9 cellular contexts compared by ENCODE assay signal in genomic region chr1:156608981-156609380, GRCh38. TPM values are rescaled to one million over a fixed set of nuclear protein-coding genes. Genes with fewer than 3 reads are reported as not detected.
DNase-seq lines count a peak whose midpoint lies in the region; ATAC-seq, FAIRE-seq and TF ChIP-seq lines count a peak whose summit lies in the region.
"Had no signal": no experiment of that assay in that cellular context is flagged by ENCODE, and none has a peak within 500 bp of the region (broad histone marks: within the 10 kb centered on the region; RNA-seq: fewer than 3 reads in every experiment).

No MANE protein-coding gene starts in this region.

- no peak overlapping the region for H2BK5ac ChIP-seq in mesendoderm (ENCODE audit: low read length)

- no peak overlapping the region for H3K56ac ChIP-seq in mesendoderm (ENCODE audit: low read length)

- peak; percentile 68 to 75 for TF ChIP-seq RAD21 in A549 (conservative IDR thresholded peaks at IDR 0.05 in 1 of 2, IDR thresholded peaks at IDR 0.05 in 1 of 2)

- no peak overlapping the region for H3K4me3 Mint-ChIP-seq in activated CD4-positive, alpha-beta T cell treated with anti-CD3 and anti-CD28 coated beads, Interleukin-2, amount 10 ng/mL, durations not matched to agents 24 days and 14 days
- no peak overlapping the region for H3K4me3 Mint-ChIP-seq in effector memory CD8-positive, alpha-beta T cell
- H3K4me3 Mint-ChIP-seq: activated naive CD4-positive, alpha-beta T cell treated with anti-CD3 and anti-CD28 coated beads, Interleukin-2, amount 50 U/mL, for 24 hours had no signal

- peaks cover 8% of the 10 kb centered on the region; the same call in 2 of the 3 replicates for H3K4me1 ChIP-seq in A549
- no peaks in the 10 kb centered on the region for H3K4me1 ChIP-seq in psoas muscle
- H3K4me1 ChIP-seq in mesendoderm (ENCODE audit: control insufficient read depth, low read depth, low read length): no peaks in the 10 kb centered on the region

- H3K27ac ChIP-seq in A549 (no peak overlapping the region), psoas muscle (no peak overlapping the region), mesendoderm (ENCODE audit: low read depth, low read length) (no peak overlapping the region)

- H2BK15ac ChIP-seq in mesendoderm (replicated peaks; ENCODE audit: low read depth): no peak overlapping the region

- no peak overlapping the region for H3K23ac ChIP-seq in mesendoderm (ENCODE audit: low read length)

- peaks cover 6% of the 10 kb centered on the region for H3K4me1 Mint-ChIP-seq in activated CD4-positive, alpha-beta T cell treated with anti-CD3 and anti-CD28 coated beads, Interleukin-2, amount 10 ng/mL, durations not matched to agents 24 days and 14 days
- peaks cover 4 to 14% of the 10 kb centered on the region in 2 donors for H3K4me1 Mint-ChIP-seq in effector memory CD8-positive, alpha-beta T cell (ENCODE audit: low read depth in 2 of 2)

- TF ChIP-seq CTCF in A549 (IDR thresholded peaks at IDR 0.05) (peak; percentile 78), psoas muscle (IDR thresholded peaks at IDR 0.05) (peak; percentile 18)

- 32% methylated on average over 6 of the region's 6 CpGs for WGBS in A549 (ENCODE audit: missing lambda C conversion rate)
- 32 to 44% (median 43%) methylated on average over 6 of the region's 6 CpGs for WGBS in psoas muscle, 3 donors
- no CpG with 5 or more reads among the region's 6 CpGs for WGBS in mesendoderm (ENCODE audit: extremely low coverage, insufficient coverage, low lambda C conversion rate)

- FAIRE-seq in A549 (lab: Jason Lieb, UNC): no peak

- H3K9me3 Mint-ChIP-seq in activated CD4-positive, alpha-beta T cell treated with anti-CD3 and anti-CD28 coated beads, Interleukin-2, amount 10 ng/mL, durations not matched to agents 24 days and 14 days: no peaks in the 10 kb centered on the region
- H3K9me3 Mint-ChIP-seq in effector memory CD8-positive, alpha-beta T cell: no peaks in the 10 kb centered on the region
- H3K9me3 Mint-ChIP-seq: activated naive CD4-positive, alpha-beta T cell treated with anti-CD3 and anti-CD28 coated beads, Interleukin-2, amount 50 U/mL, for 24 hours had no signal

- H3K36me3 Mint-ChIP-seq in activated CD4-positive, alpha-beta T cell treated with anti-CD3 and anti-CD28 coated beads, Interleukin-2, amount 10 ng/mL, durations not matched to agents 24 days and 14 days (ENCODE audit: low read depth): no peaks in the 10 kb centered on the region
- H3K36me3 Mint-ChIP-seq in effector memory CD8-positive, alpha-beta T cell (ENCODE audit: insufficient read depth): peaks cover 5% of the 10 kb centered on the region
- H3K36me3 Mint-ChIP-seq: activated naive CD4-positive, alpha-beta T cell treated with anti-CD3 and anti-CD28 coated beads, Interleukin-2, amount 50 U/mL, for 24 hours had no signal

- H3K36me3 ChIP-seq in psoas muscle (ENCODE audit: insufficient read depth in 1 of 2, low read depth in 1 of 2): no peaks in the 10 kb centered on the region
- H3K36me3 ChIP-seq in mesendoderm (ENCODE audit: control insufficient read depth, insufficient read depth, low read length): no peaks in the 10 kb centered on the region

- POLR2A ChIA-PET in A549 (lab: Yijun Ruan, JAX): interaction anchor here (1.8 kb wide), 1 partner anchor 151 kb away, joined by 7 read pairs; no protein-coding TSS in a partner anchor

- peaks cover 20% of the 10 kb centered on the region for H3K27me3 Mint-ChIP-seq in activated CD4-positive, alpha-beta T cell treated with anti-CD3 and anti-CD28 coated beads, Interleukin-2, amount 10 ng/mL, durations not matched to agents 24 days and 14 days
- H3K27me3 Mint-ChIP-seq in effector memory CD8-positive, alpha-beta T cell: peaks cover 13 to 33% of the 10 kb centered on the region in 2 donors

- no peak overlapping the region for H2AK5ac ChIP-seq in mesendoderm (ENCODE audit: low read length)

- DNase-seq in A549 (ENCODE audit: low read depth in 1 of 2, low spot score in 1 of 2): peak in 1 of 2 experiments; percentile 53
- DNase-seq in NCI-H2227 (lab: John Stamatoyannopoulos, UW; ENCODE audit: unreplicated experiment): peak; percentile 49
- DNase-seq in activated CD4-positive, alpha-beta T cell treated with anti-CD3 and anti-CD28 coated beads, Interleukin-2, amount 10 ng/mL, durations not matched to agents 24 days and 14 days: peak; percentile 88
- peak; percentile 52 to 62 (median 58) for DNase-seq in effector memory CD8-positive, alpha-beta T cell
- DNase-seq in psoas muscle: no peak
- DNase-seq in mesendoderm: no peak

- TF ChIP-seq EP300 in A549 (IDR thresholded peaks at IDR 0.05): no peak

- no peak overlapping the region for H3K18ac ChIP-seq in mesendoderm (ENCODE audit: low read length)

- peak overlapping the region; percentile 71; the same call in 1 of the 3 replicates for H3K4me2 ChIP-seq in A549
- H3K4me2 ChIP-seq in mesendoderm (ENCODE audit: low read length): no peak overlapping the region

- H3K9ac ChIP-seq in mesendoderm (ENCODE audit: low read length): no peak overlapping the region

- H3K27ac Mint-ChIP-seq in activated CD4-positive, alpha-beta T cell treated with anti-CD3 and anti-CD28 coated beads, Interleukin-2, amount 10 ng/mL, durations not matched to agents 24 days and 14 days: no peak overlapping the region
- no peak overlapping the region for H3K27ac Mint-ChIP-seq in effector memory CD8-positive, alpha-beta T cell
- H3K27ac Mint-ChIP-seq: activated naive CD4-positive, alpha-beta T cell treated with anti-CD3 and anti-CD28 coated beads, Interleukin-2, amount 50 U/mL, for 24 hours had no signal

- CTCF ChIA-PET in A549 (lab: Yijun Ruan, JAX): interaction anchor here (0.5 to 6.9 kb wide), 44 partner anchors 10 to 256 kb away, joined by 3 to 135 read pairs (median 6); partner anchors contain the start of genes HAPLN2, MEF2D, NAXE and TTC24

- H4K5ac ChIP-seq in mesendoderm (ENCODE audit: low read length): no peak overlapping the region

- no peak overlapping the region for H3K4ac ChIP-seq in mesendoderm (ENCODE audit: low read depth, low read length)

- H4K8ac ChIP-seq in mesendoderm (ENCODE audit: low read depth, low read length): no peak overlapping the region

- peak; percentile 94 for ATAC-seq in A549
- peak; percentile 46 for ATAC-seq in GM18861 (IDR thresholded peaks at IDR 0.05; ENCODE audit: unreplicated experiment)
- peak; percentile 77 for ATAC-seq in effector memory CD8-positive, alpha-beta T cell (replicated peaks)
- no peak for ATAC-seq in psoas muscle
- ATAC-seq in HG03521 (IDR thresholded peaks at IDR 0.05; ENCODE audit: unreplicated experiment): no peak

- H3K79me2 ChIP-seq in mesendoderm (ENCODE audit: control insufficient read depth, insufficient read depth, low read length): no peaks in the 10 kb centered on the region

- intact Hi-C loops in activated CD4-positive, alpha-beta T cell treated with anti-CD3 and anti-CD28 coated beads, Interleukin-2, amount 10 ng/mL, durations not matched to agents 24 days and 14 days (cut with micrococcal nuclease): loop anchor here (1.0 to 5.0 kb wide), 7 partner anchors 9 to 224 kb away; partner anchors contain the start of gene IQGAP3
- intact Hi-C loops in psoas muscle (cut with DNase I): loop anchor here in 1 of 2 donors (2.0 to 5.0 kb wide), 2 partner anchors 152 to 222 kb away; no protein-coding TSS in a partner anchor

- no peak overlapping the region for H2BK120ac ChIP-seq in mesendoderm (ENCODE audit: low read depth, low read length)

- H3K9me3 ChIP-seq in A549 (no peaks in the 10 kb centered on the region), psoas muscle (no peaks in the 10 kb centered on the region)

- TF ChIP-seq POLR2A in A549 (IDR thresholded peaks at IDR 0.05; ENCODE audit: low read length): no peak

- no peaks in the 10 kb centered on the region for H3K79me1 ChIP-seq in mesendoderm (ENCODE audit: low read length)

- H3K27me3 ChIP-seq in psoas muscle (ENCODE audit: insufficient read depth in 3 of 3, low read length in 2 of 3): no peaks in the 10 kb centered on the region
- no peaks in the 10 kb centered on the region for H3K27me3 ChIP-seq in mesendoderm (ENCODE audit: insufficient read depth, low read length, poor library complexity)

- no peak overlapping the region for H3K4me3 ChIP-seq in A549
- no peak overlapping the region for H3K4me3 ChIP-seq in psoas muscle
- no peak overlapping the region for H3K4me3 ChIP-seq in mesendoderm (ENCODE audit: low read length)

RNA-seq across cellular contexts. Expression of gene GPATCH4, which starts 7.7 kb away (rescaled TPM):
- 68.1 and 76.1 TPM in 2 replicates for polyA plus RNA-seq in A549 (2011; rRNA removed)
- 40.7 and 41.4 TPM in 2 replicates for polyA plus RNA-seq in A549 (2012; cell fraction: cytosol; rRNA removed)
- 23.6 and 28.2 TPM in 2 replicates for polyA plus RNA-seq in A549 (2012; cell fraction: nucleus; rRNA removed)
- polyA plus RNA-seq in A549 (2017; fragmentation: RNase III; extraction: RNeasy Plus Mini Kit Qiagen cat#74134 plus additional on column Dnase treatment): 85.2 to 94.7 TPM (median 85.3 TPM) in 3 replicates
- polyA minus RNA-seq in A549 (2011; rRNA and poly(A)+ RNA removed): 64.1 and 79.6 TPM in 2 replicates
- total RNA-seq in activated CD4-positive, alpha-beta T cell treated with anti-CD3 and anti-CD28 coated beads, Interleukin-2, amount 10 ng/mL, durations not matched to agents 24 days and 14 days: 99.0 and 99.2 TPM in 2 replicates
- total RNA-seq in psoas muscle: 10 to 100 TPM; 30.6 to 77.5 (median 69.6) TPM
- polyA plus RNA-seq in psoas muscle: 100 to 1,000 TPM in 2 of 3 donors, 10 to 100 TPM in 1; 55.0 to 110 (median 103) TPM
- 111 TPM for polyA plus RNA-seq in mesendoderm (2013, experiment 1 of 2)
- polyA plus RNA-seq in mesendoderm (2013, experiment 2 of 2): 111 TPM

RNA-seq across cellular contexts. Expression of gene HAPLN2, which starts 10.2 kb away (rescaled TPM):
- 0.11 and 0.23 TPM in 2 replicates for polyA plus RNA-seq in A549 (2011; rRNA removed)
- polyA plus RNA-seq in A549 (2012; cell fraction: cytosol; rRNA removed): 0.08 and 0.09 TPM in 2 replicates
- 1.4 and 1.8 TPM in 2 replicates for polyA plus RNA-seq in A549 (2012; cell fraction: nucleus; rRNA removed)
- polyA plus RNA-seq in A549 (2017; fragmentation: RNase III; extraction: RNeasy Plus Mini Kit Qiagen cat#74134 plus additional on column Dnase treatment): 0.10 to 0.16 TPM (median 0.13 TPM) in 3 replicates
- polyA minus RNA-seq in A549 (2011; rRNA and poly(A)+ RNA removed): not detected in 2 replicates
- total RNA-seq in activated CD4-positive, alpha-beta T cell treated with anti-CD3 and anti-CD28 coated beads, Interleukin-2, amount 10 ng/mL, durations not matched to agents 24 days and 14 days: not detected in 2 replicates
- 1 to 10 TPM in 1 of 4 donors, under 1 TPM in 3; 0.28 to 2.2 (median 0.58) TPM for total RNA-seq in psoas muscle
- under 1 TPM; 0.56 to 0.79 (median 0.61) TPM for polyA plus RNA-seq in psoas muscle
- polyA plus RNA-seq in mesendoderm (2013, experiment 1 of 2): not detected
- polyA plus RNA-seq in mesendoderm (2013, experiment 2 of 2): 0.04 TPM

RNA-seq across cellular contexts. Expression of gene NAXE, which starts 17.4 kb away (rescaled TPM):
- polyA plus RNA-seq in A549 (2011; rRNA removed): 81.4 and 109 TPM in 2 replicates
- polyA plus RNA-seq in A549 (2012; cell fraction: cytosol; rRNA removed): 179 and 191 TPM in 2 replicates
- polyA plus RNA-seq in A549 (2012; cell fraction: nucleus; rRNA removed): 129 and 136 TPM in 2 replicates
- polyA plus RNA-seq in A549 (2017; fragmentation: RNase III; extraction: RNeasy Plus Mini Kit Qiagen cat#74134 plus additional on column Dnase treatment): 108 to 119 TPM (median 116 TPM) in 3 replicates
- 115 and 124 TPM in 2 replicates for polyA minus RNA-seq in A549 (2011; rRNA and poly(A)+ RNA removed)
- 84.1 and 90.2 TPM in 2 replicates for total RNA-seq in activated CD4-positive, alpha-beta T cell treated with anti-CD3 and anti-CD28 coated beads, Interleukin-2, amount 10 ng/mL, durations not matched to agents 24 days and 14 days
- 10 to 100 TPM; 44.3 to 77.5 (median 70.8) TPM for total RNA-seq in psoas muscle
- polyA plus RNA-seq in psoas muscle: 10 to 100 TPM; 62.6 to 74.4 (median 67.5) TPM
- polyA plus RNA-seq in mesendoderm (2013, experiment 1 of 2): 56.5 TPM
- 55.0 TPM for polyA plus RNA-seq in mesendoderm (2013, experiment 2 of 2)

RNA-seq across cellular contexts. Expression of gene TTC24, which starts 29.5 kb away (rescaled TPM):
- polyA plus RNA-seq in A549 (2011; rRNA removed) (not detected in 2 replicates), A549 (2017; fragmentation: RNase III; extraction: RNeasy Plus Mini Kit Qiagen cat#74134 plus additional on column Dnase treatment) (not detected in 3 replicates), psoas muscle (under 1 TPM in 2 of 3 donors, not detected in 1; 0.12 to 0.13 TPM)
- not detected in 2 replicates for polyA plus RNA-seq in A549 (2012; cell fraction: cytosol; rRNA removed)
- not detected in 2 replicates for polyA plus RNA-seq in A549 (2012; cell fraction: nucleus; rRNA removed)
- polyA minus RNA-seq in A549 (2011; rRNA and poly(A)+ RNA removed): not detected in 2 replicates
- 4.6 and 5.4 TPM in 2 replicates for total RNA-seq in activated CD4-positive, alpha-beta T cell treated with anti-CD3 and anti-CD28 coated beads, Interleukin-2, amount 10 ng/mL, durations not matched to agents 24 days and 14 days
- under 1 TPM in 1 of 4 donors, not detected in 3; 0.69 TPM for total RNA-seq in psoas muscle
- polyA plus RNA-seq in mesendoderm (2013, experiment 1 of 2): not detected
- polyA plus RNA-seq in mesendoderm (2013, experiment 2 of 2): 0.06 TPM

RNA-seq across cellular contexts. Expression of gene BCAN, which starts 32.9 kb away (rescaled TPM):
- 0.12 TPM in 1 of 2 replicates, not detected in the other for polyA plus RNA-seq in A549 (2011; rRNA removed)
- 0.03 TPM in 1 of 2 replicates, not detected in the other for polyA plus RNA-seq in A549 (2012; cell fraction: cytosol; rRNA removed)
- polyA plus RNA-seq in A549 (2012; cell fraction: nucleus; rRNA removed): 0.07 and 0.18 TPM in 2 replicates
- polyA plus RNA-seq in A549 (2017; fragmentation: RNase III; extraction: RNeasy Plus Mini Kit Qiagen cat#74134 plus additional on column Dnase treatment): not detected in 3 replicates
- not detected in 2 replicates for polyA minus RNA-seq in A549 (2011; rRNA and poly(A)+ RNA removed)
- not detected in 2 replicates for total RNA-seq in activated CD4-positive, alpha-beta T cell treated with anti-CD3 and anti-CD28 coated beads, Interleukin-2, amount 10 ng/mL, durations not matched to agents 24 days and 14 days
- total RNA-seq in psoas muscle: under 1 TPM in 2 of 4 donors, not detected in 2; 0.27 to 0.36 TPM
- polyA plus RNA-seq in psoas muscle: under 1 TPM in 2 of 3 donors, not detected in 1; 0.06 to 0.08 TPM
- 0.88 TPM for polyA plus RNA-seq in mesendoderm (2013, experiment 1 of 2)
- polyA plus RNA-seq in mesendoderm (2013, experiment 2 of 2): 0.91 TPM

Comparison
In these comparisons a context has a peak if more than half of its experiments do, and no peak if none do; other contexts are left out.
1. ATAC-seq: peak in A549 (2 of 2), GM18861 (single experiment) and effector memory CD8-positive, alpha-beta T cell (single experiment); none in psoas muscle (0 of 4) and HG03521 (single experiment).
2. DNase-seq: peak in NCI-H2227 (single experiment), activated CD4-positive, alpha-beta T cell treated with anti-CD3 and anti-CD28 coated beads, Interleukin-2, amount 10 ng/mL, durations not matched to agents 24 days and 14 days (single experiment) and effector memory CD8-positive, alpha-beta T cell (3 of 3); none in psoas muscle (0 of 2) and mesendoderm (single experiment).